In the genomic region with DNA sequence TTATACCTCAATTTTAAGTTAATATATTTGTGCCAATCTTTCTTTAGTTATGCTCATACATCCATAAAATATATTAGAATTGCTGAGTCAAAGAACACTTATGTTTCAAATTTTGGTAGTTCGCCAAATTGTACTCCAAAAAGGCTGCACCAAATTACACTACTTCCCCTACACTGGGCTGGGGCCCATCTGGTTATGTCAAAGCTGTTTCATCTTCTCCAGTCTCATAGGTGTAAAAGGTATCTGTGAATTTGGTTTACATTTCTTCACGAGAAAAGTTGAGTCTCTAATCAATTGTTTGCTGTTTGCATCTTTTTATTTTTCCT, we compare ENCODE assay signal across 9 cellular contexts. TPM values are rescaled to one million over a fixed set of nuclear protein-coding genes. Genes with fewer than 3 reads are reported as not detected.
DNase-seq lines count a peak whose midpoint lies in the region; ATAC-seq, FAIRE-seq and TF ChIP-seq lines count a peak whose summit lies in the region.
"Had no signal": no experiment of that assay in that cellular context is flagged by ENCODE, and none has a peak within 500 bp of the region (broad histone marks: within the 10 kb centered on the region; RNA-seq: fewer than 3 reads in every experiment).

No MANE protein-coding gene starts in this region.

- DNase-seq in OCI-LY7 (ENCODE audit: low spot score) (no peak), pancreas (no peak), DMS53 (lab: John Stamatoyannopoulos, UW) (no peak), T1000 (lab: John Stamatoyannopoulos, UW) (no peak), NCI-H82 treated with DMSO at 0.1 percent for 48 hours (lab: John Stamatoyannopoulos, UW; ENCODE audit: unreplicated experiment) (no peak)
- DNase-seq in effector CD4-positive, alpha-beta T cell: no peak

- no peak for FAIRE-seq in pancreas (lab: Jason Lieb, UNC)
- FAIRE-seq: small intestine had no signal

- no peak for ATAC-seq in pancreas

- POLR2A ChIA-PET in OCI-LY7 (lab: Charles Lee): interaction anchor here (0.6 to 2.0 kb wide), 2 partner anchors 10 to 78 kb away, joined by 3 to 7 read pairs; no protein-coding TSS in a partner anchor

- H3K79me2 ChIP-seq in OCI-LY7 (ENCODE audit: insufficient read depth, low read depth, low read length): peaks cover 9% of the 10 kb centered on the region; the same call in 1 of the 2 replicates

- H2AFZ ChIP-seq in OCI-LY7 (ENCODE audit: low read length): peak overlapping the region; percentile 100

- H3K4me1 ChIP-seq in ES-I3 (ENCODE audit: insufficient read depth, low read length): peaks cover 31% of the 10 kb centered on the region
- peaks cover 18% of the 10 kb centered on the region for H3K4me1 ChIP-seq in OCI-LY7 (ENCODE audit: insufficient read depth, low read length, poor library complexity, severe bottlenecking)
- H3K4me1 ChIP-seq in endocrine pancreas (ENCODE audit: control insufficient read depth, insufficient read depth, low read length): peaks cover 6% of the 10 kb centered on the region
- H3K4me1 ChIP-seq in pancreas: peaks cover 0 to 10% (median 9%) of the 10 kb centered on the region in 3 donors

- H3K9me2 ChIP-seq in OCI-LY7 (ENCODE audit: insufficient read depth, low read length): no peaks in the 10 kb centered on the region

- H3K27me3 ChIP-seq in endocrine pancreas (ENCODE audit: control insufficient read depth, insufficient read depth, low read length) (no peaks in the 10 kb centered on the region), pancreas (peaks cover 0 to 7% (median 0%) of the 10 kb centered on the region in 4 donors)

- intact Hi-C loops in OCI-LY7 (cut with micrococcal nuclease; ENCODE audit: unreplicated experiment) (loop anchor here (5.0 to 10.0 kb wide), 4 partner anchors 150 to 540 kb away; a partner anchor contains a TSS), pancreas (cut with DNase I) (no loop called here)

- CTCF ChIA-PET in OCI-LY7 (lab: Charles Lee; ENCODE audit: unreplicated experiment): no interaction called here

- TF ChIP-seq CTCF in OCI-LY7 (conservative IDR thresholded peaks at IDR 0.05; ENCODE audit: low read length) (no peak), pancreas (IDR thresholded peaks at IDR 0.05) (no peak)

- peak overlapping the region; percentile 51 for H3K9ac ChIP-seq in ES-I3 (ENCODE audit: low read depth, low read length)
- no peak overlapping the region for H3K9ac ChIP-seq in endocrine pancreas (ENCODE audit: control insufficient read depth, insufficient read depth, low read length)

- H3K27ac ChIP-seq in OCI-LY7 (ENCODE audit: low read depth, low read length, poor library complexity, severe bottlenecking): no peak overlapping the region
- peak overlapping the region in 3 of 4 donors; percentile 23 to 66 (median 47) for H3K27ac ChIP-seq in pancreas

- 53 to 58% methylated on average over 2 of the region's 2 CpGs for WGBS in pancreas, 2 donors

- H3K4me2 ChIP-seq in OCI-LY7 (ENCODE audit: low read length): peak overlapping the region; percentile 87

- no peaks in the 10 kb centered on the region for H4K20me1 ChIP-seq in OCI-LY7 (ENCODE audit: insufficient read depth, low read length)

- no TSS peak for BruUV-seq in OCI-LY7 (replicated peaks; lab: Mats Ljungman, UMichigan)

- H3K9me3 ChIP-seq in ES-I3 (ENCODE audit: control insufficient read depth, insufficient read depth, low read length): no peaks in the 10 kb centered on the region
- H3K9me3 ChIP-seq in OCI-LY7 (ENCODE audit: low read length): no peaks in the 10 kb centered on the region
- H3K9me3 ChIP-seq in endocrine pancreas (ENCODE audit: control insufficient read depth, low read length): no peaks in the 10 kb centered on the region
- no peaks in the 10 kb centered on the region for H3K9me3 ChIP-seq in pancreas

- peak overlapping the region; percentile 84 for H3K4me3 ChIP-seq in OCI-LY7 (ENCODE audit: low read depth, low read length, poor library complexity, severe bottlenecking)
- H3K4me3 ChIP-seq in endocrine pancreas (ENCODE audit: control insufficient read depth, insufficient read depth, low read length): peak overlapping the region; percentile 71
- H3K4me3 ChIP-seq in pancreas: peak overlapping the region; percentile 68 to 86 (median 76)

- H3K36me3 ChIP-seq in ES-I3 (ENCODE audit: insufficient read depth, low read length) (no peaks in the 10 kb centered on the region), OCI-LY7 (ENCODE audit: insufficient read depth, low read length) (no peaks in the 10 kb centered on the region), endocrine pancreas (ENCODE audit: control insufficient read depth, insufficient read depth, low read length) (no peaks in the 10 kb centered on the region), pancreas (no peaks in the 10 kb centered on the region)

RNA-seq across cellular contexts. Expression of a gene that starts 0.7 kb away (rescaled TPM):
- total RNA-seq in OCI-LY7 (2014; rRNA removed; shearing (Covaris generic)): 0.21 and 0.28 TPM in 2 replicates
- total RNA-seq in OCI-LY7 (2022) (0.65 and 0.66 TPM in 2 replicates), pancreas (under 1 TPM; 0.24 to 0.64 (median 0.38) TPM)
- polyA plus RNA-seq in pancreas: under 1 TPM; 0.11 to 0.45 TPM
